Comparison of ENCODE assay signal across 1 cellular context in the genomic region with DNA sequence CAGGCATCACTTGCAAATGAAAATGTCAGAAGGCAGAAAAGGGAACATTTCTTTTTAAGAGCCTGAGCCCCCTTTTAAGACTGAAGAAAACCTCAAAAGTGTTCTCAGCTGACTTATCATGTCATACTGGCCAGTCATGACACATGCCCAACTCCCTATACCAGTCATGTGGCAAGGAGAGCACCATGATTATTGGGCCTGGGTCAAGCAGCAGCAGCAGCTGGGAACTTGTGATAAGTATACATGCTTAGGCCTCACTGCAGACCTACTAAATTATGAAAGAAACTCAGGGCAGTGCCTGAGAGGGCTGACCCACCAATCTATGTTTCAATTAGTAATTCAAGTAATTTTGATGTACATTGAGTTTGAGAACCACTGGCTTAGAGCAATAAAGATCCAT.
TF ChIP-seq lines count a peak whose summit lies in the region.

No MANE protein-coding gene starts in this region.

TF ChIP-seq in K562, 482 proteins besides CTCF, POLR2A, EP300 and RAD21 (continued from another document):
- TF ChIP-seq, protein P1, sequence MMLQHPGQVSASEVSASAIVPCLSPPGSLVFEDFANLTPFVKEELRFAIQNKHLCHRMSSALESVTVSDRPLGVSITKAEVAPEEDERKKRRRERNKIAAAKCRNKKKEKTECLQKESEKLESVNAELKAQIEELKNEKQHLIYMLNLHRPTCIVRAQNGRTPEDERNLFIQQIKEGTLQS (IDR thresholded peaks at IDR 0.05): 0 out of 2 replicates have a peak, but pooled peaks have one; percentile 33
- TF ChIP-seq, protein P1 (CRISPR knock-in tag; conservative IDR thresholded peaks at IDR 0.05): no peak
- TF ChIP-seq, protein P2, sequence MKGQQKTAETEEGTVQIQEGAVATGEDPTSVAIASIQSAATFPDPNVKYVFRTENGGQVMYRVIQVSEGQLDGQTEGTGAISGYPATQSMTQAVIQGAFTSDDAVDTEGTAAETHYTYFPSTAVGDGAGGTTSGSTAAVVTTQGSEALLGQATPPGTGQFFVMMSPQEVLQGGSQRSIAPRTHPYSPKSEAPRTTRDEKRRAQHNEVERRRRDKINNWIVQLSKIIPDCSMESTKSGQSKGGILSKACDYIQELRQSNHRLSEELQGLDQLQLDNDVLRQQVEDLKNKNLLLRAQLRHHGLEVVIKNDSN (CRISPR knock-in tag; IDR thresholded peaks at IDR 0.05): peak; percentile 68
- peak; percentile 89 for TF ChIP-seq ZNF134 (CRISPR knock-in tag; conservative IDR thresholded peaks at IDR 0.05)
- TF ChIP-seq, protein P3, sequence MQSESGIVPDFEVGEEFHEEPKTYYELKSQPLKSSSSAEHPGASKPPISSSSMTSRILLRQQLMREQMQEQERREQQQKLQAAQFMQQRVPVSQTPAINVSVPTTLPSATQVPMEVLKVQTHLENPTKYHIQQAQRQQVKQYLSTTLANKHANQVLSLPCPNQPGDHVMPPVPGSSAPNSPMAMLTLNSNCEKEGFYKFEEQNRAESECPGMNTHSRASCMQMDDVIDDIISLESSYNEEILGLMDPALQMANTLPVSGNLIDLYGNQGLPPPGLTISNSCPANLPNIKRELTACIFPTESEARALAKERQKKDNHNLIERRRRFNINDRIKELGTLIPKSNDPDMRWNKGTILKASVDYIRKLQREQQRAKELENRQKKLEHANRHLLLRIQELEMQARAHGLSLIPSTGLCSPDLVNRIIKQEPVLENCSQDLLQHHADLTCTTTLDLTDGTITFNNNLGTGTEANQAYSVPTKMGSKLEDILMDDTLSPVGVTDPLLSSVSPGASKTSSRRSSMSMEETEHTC (IDR thresholded peaks at IDR 0.05): peak; percentile 58; the same call in 1 of the 2 replicates
- TF ChIP-seq, protein P4, sequence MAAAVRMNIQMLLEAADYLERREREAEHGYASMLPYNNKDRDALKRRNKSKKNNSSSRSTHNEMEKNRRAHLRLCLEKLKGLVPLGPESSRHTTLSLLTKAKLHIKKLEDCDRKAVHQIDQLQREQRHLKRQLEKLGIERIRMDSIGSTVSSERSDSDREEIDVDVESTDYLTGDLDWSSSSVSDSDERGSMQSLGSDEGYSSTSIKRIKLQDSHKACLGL (CRISPR knock-in tag; IDR thresholded peaks at IDR 0.05; ENCODE audit: borderline replicate concordance, poor library complexity, severe bottlenecking): no peak
- TF ChIP-seq, protein P5, sequence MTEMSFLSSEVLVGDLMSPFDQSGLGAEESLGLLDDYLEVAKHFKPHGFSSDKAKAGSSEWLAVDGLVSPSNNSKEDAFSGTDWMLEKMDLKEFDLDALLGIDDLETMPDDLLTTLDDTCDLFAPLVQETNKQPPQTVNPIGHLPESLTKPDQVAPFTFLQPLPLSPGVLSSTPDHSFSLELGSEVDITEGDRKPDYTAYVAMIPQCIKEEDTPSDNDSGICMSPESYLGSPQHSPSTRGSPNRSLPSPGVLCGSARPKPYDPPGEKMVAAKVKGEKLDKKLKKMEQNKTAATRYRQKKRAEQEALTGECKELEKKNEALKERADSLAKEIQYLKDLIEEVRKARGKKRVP (CRISPR knock-in tag; IDR thresholded peaks at IDR 0.05): peak; percentile 18; the same call in 1 of the 2 replicates
- peak; percentile 91 for TF ChIP-seq CBFA2T3 (IDR thresholded peaks at IDR 0.05)
- TF ChIP-seq CC2D1A (IDR thresholded peaks at IDR 0.05): 0 out of 2 replicates have a peak, but pooled peaks have one; percentile 28
- peak; percentile 63; the same call in 1 of the 2 replicates for TF ChIP-seq FOSL1 (tag; conservative IDR thresholded peaks at IDR 0.05)
- no peak for TF ChIP-seq CBFB (CRISPR knock-in tag; IDR thresholded peaks at IDR 0.05)
- TF ChIP-seq, protein P6, sequence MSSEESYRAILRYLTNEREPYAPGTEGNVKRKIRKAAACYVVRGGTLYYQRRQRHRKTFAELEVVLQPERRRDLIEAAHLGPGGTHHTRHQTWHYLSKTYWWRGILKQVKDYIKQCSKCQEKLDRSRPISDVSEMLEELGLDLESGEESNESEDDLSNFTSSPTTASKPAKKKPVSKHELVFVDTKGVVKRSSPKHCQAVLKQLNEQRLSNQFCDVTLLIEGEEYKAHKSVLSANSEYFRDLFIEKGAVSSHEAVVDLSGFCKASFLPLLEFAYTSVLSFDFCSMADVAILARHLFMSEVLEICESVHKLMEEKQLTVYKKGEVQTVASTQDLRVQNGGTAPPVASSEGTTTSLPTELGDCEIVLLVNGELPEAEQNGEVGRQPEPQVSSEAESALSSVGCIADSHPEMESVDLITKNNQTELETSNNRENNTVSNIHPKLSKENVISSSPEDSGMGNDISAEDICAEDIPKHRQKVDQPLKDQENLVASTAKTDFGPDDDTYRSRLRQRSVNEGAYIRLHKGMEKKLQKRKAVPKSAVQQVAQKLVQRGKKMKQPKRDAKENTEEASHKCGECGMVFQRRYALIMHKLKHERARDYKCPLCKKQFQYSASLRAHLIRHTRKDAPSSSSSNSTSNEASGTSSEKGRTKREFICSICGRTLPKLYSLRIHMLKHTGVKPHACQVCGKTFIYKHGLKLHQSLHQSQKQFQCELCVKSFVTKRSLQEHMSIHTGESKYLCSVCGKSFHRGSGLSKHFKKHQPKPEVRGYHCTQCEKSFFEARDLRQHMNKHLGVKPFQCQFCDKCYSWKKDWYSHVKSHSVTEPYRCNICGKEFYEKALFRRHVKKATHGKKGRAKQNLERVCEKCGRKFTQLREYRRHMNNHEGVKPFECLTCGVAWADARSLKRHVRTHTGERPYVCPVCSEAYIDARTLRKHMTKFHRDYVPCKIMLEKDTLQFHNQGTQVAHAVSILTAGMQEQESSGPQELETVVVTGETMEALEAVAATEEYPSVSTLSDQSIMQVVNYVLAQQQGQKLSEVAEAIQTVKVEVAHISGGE (CRISPR knock-in tag; IDR thresholded peaks at IDR 0.05): 0 out of 6 replicates have a peak, but pooled peaks of 1 of the 3 experiments have one; percentile 24
- TF ChIP-seq, protein P7, sequence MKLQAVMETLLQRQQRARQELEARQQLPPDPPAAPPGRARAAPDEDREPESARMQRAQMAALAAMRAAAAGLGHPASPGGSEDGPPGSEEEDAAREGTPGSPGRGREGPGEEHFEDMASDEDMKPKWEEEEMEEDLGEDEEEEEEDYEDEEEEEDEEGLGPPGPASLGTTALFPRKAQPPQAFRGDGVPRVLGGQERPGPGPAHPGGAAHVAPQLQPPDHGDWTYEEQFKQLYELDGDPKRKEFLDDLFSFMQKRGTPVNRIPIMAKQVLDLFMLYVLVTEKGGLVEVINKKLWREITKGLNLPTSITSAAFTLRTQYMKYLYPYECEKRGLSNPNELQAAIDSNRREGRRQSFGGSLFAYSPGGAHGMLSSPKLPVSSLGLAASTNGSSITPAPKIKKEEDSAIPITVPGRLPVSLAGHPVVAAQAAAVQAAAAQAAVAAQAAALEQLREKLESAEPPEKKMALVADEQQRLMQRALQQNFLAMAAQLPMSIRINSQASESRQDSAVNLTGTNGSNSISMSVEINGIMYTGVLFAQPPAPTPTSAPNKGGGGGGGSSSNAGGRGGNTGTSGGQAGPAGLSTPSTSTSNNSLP (IDR thresholded peaks at IDR 0.05; ENCODE audit: borderline replicate concordance, low read depth, low read length): 0 out of 2 replicates have a peak, but pooled peaks have one; percentile 18
- TF ChIP-seq SAFB2 (IDR thresholded peaks at IDR 0.05; ENCODE audit: borderline replicate concordance, low read depth, low read length, severe bottlenecking): no peak
- TF ChIP-seq, protein P8, sequence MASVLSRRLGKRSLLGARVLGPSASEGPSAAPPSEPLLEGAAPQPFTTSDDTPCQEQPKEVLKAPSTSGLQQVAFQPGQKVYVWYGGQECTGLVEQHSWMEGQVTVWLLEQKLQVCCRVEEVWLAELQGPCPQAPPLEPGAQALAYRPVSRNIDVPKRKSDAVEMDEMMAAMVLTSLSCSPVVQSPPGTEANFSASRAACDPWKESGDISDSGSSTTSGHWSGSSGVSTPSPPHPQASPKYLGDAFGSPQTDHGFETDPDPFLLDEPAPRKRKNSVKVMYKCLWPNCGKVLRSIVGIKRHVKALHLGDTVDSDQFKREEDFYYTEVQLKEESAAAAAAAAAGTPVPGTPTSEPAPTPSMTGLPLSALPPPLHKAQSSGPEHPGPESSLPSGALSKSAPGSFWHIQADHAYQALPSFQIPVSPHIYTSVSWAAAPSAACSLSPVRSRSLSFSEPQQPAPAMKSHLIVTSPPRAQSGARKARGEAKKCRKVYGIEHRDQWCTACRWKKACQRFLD (CRISPR knock-in tag; IDR thresholded peaks at IDR 0.05): 0 out of 2 replicates have a peak, but pooled peaks have one; percentile 47
- 0 out of 4 replicates have a peak, but pooled peaks have one; percentile 8 to 15 for TF ChIP-seq NRF1 (conservative IDR thresholded peaks at IDR 0.05 in 1 of 2, IDR thresholded peaks at IDR 0.05 in 1 of 2)
- peak; percentile 51; the same call in 1 of the 2 replicates for TF ChIP-seq BACH1 (tag; IDR thresholded peaks at IDR 0.05)
- TF ChIP-seq, protein P9, sequence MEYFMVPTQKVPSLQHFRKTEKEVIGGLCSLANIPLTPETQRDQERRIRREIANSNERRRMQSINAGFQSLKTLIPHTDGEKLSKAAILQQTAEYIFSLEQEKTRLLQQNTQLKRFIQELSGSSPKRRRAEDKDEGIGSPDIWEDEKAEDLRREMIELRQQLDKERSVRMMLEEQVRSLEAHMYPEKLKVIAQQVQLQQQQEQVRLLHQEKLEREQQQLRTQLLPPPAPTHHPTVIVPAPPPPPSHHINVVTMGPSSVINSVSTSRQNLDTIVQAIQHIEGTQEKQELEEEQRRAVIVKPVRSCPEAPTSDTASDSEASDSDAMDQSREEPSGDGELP (CRISPR knock-in tag; IDR thresholded peaks at IDR 0.05; ENCODE audit: borderline replicate concordance): peak; percentile 63
- TF ChIP-seq SMARCA4 (IDR thresholded peaks at IDR 0.05): peak; percentile 69; the same call in 1 of the 2 replicates
- peak; percentile 34; the same call in 1 of the 2 replicates for TF ChIP-seq LEF1 (IDR thresholded peaks at IDR 0.05)
- peak; percentile 84 for TF ChIP-seq CBFA2T2 (conservative IDR thresholded peaks at IDR 0.05)
- TF ChIP-seq, protein P10, sequence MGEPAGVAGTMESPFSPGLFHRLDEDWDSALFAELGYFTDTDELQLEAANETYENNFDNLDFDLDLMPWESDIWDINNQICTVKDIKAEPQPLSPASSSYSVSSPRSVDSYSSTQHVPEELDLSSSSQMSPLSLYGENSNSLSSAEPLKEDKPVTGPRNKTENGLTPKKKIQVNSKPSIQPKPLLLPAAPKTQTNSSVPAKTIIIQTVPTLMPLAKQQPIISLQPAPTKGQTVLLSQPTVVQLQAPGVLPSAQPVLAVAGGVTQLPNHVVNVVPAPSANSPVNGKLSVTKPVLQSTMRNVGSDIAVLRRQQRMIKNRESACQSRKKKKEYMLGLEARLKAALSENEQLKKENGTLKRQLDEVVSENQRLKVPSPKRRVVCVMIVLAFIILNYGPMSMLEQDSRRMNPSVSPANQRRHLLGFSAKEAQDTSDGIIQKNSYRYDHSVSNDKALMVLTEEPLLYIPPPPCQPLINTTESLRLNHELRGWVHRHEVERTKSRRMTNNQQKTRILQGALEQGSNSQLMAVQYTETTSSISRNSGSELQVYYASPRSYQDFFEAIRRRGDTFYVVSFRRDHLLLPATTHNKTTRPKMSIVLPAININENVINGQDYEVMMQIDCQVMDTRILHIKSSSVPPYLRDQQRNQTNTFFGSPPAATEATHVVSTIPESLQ (CRISPR knock-in tag; IDR thresholded peaks at IDR 0.05): no peak
TF ChIP-seq in K562: peak in this region for 72.
